8 cellular contexts compared by ENCODE assay signal in the genomic region with DNA sequence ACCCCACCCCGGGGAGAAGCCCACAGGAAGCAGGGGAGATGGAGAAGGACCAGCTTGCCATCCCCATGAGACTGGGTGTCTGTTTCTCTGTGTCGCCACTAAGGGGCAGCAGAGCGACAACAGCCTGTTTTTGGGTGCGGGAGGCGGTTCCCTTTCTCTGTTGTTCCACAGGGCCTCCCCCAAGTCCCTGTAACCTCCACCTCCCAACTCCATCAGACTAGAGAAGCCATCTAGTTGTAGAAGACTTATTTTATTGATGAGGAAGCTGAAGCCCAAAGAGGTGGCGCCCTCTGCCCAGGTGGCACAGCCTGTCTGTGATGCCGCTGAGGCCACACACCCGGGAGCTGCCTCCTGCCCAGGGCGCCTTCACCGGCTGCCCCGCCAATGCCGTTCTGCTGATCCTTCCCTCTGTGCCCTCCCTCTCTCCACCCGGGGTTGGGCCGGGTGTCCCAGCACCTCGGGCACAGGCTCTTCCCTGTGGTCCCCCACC. TPM values are rescaled to one million over a fixed set of nuclear protein-coding genes. Genes with fewer than 3 reads are reported as not detected.
A peak's percentile ranks its signal among the peaks of the same experiment; 100 is the strongest.
DNase-seq lines count a peak whose midpoint lies in the region; ATAC-seq and TF ChIP-seq lines count a peak whose summit lies in the region.

No MANE protein-coding gene starts in this region.

- no peaks in the 10 kb centered on the region for H3K27me3 Mint-ChIP-seq in activated T-helper 17 cell treated with anti-CD3 and anti-CD28 coated beads, Interleukin-2, amount 50 U/mL, for 72 hours

- no peaks in the 10 kb centered on the region for H3K9me3 Mint-ChIP-seq in activated T-helper 17 cell treated with anti-CD3 and anti-CD28 coated beads, Interleukin-2, amount 50 U/mL, for 72 hours

- no peaks in the 10 kb centered on the region for H3K36me3 ChIP-seq in ovary

- H3K4me1 Mint-ChIP-seq in activated T-helper 17 cell treated with anti-CD3 and anti-CD28 coated beads, Interleukin-2, amount 50 U/mL, for 72 hours: no peaks in the 10 kb centered on the region

- peak; percentile 94 for TF ChIP-seq CTCF in HL-60 (IDR thresholded peaks at IDR 0.05; ENCODE audit: insufficient read depth, low read length)
- peak; percentile 80 for TF ChIP-seq CTCF in fibroblast of the aortic adventitia (IDR thresholded peaks at IDR 0.05; ENCODE audit: insufficient read depth, low read length)
- TF ChIP-seq CTCF in ovary (IDR thresholded peaks at IDR 0.05): peak; percentile 39 to 62 (median 57)

- no peak overlapping the region for H3K27ac ChIP-seq in HL-60 (replicated peaks)
- H3K27ac ChIP-seq in ovary: no peak overlapping the region

- 32 to 45% (median 41%) methylated on average over 15 of the region's 15 CpGs for WGBS in ovary, 3 donors

- H3K4me1 ChIP-seq in ovary (ENCODE audit: insufficient read depth): peaks cover 12% of the 10 kb centered on the region

- H3K27me3 ChIP-seq in HL-60 (ENCODE audit: insufficient read depth, poor library complexity, severe bottlenecking): no peaks in the 10 kb centered on the region
- no peaks in the 10 kb centered on the region for H3K27me3 ChIP-seq in ovary

- no peak overlapping the region for H3K4me3 Mint-ChIP-seq in activated T-helper 17 cell treated with anti-CD3 and anti-CD28 coated beads, Interleukin-2, amount 50 U/mL, for 72 hours

- ATAC-seq in activated T-helper 17 cell treated with anti-CD3 and anti-CD28 coated beads, Interleukin-2, amount 50 U/mL, for 72 hours (replicated peaks): peak; percentile 81
- no peak for ATAC-seq in HG03469 (IDR thresholded peaks at IDR 0.05; ENCODE audit: unreplicated experiment)
- ATAC-seq in HG03442 (IDR thresholded peaks at IDR 0.05; ENCODE audit: unreplicated experiment): no peak

- no peaks in the 10 kb centered on the region for H3K9me3 ChIP-seq in ovary

- no peak overlapping the region for H3K27ac Mint-ChIP-seq in activated T-helper 17 cell treated with anti-CD3 and anti-CD28 coated beads, Interleukin-2, amount 50 U/mL, for 72 hours

- DNase-seq in DMS114 treated with DMSO at 0.1 percent for 48 hours (lab: John Stamatoyannopoulos, UW; ENCODE audit: unreplicated experiment) (peak; percentile 58), HL-60 (ENCODE audit: low read depth in 1 of 2, low spot score in 1 of 2) (peak in 1 of 2 experiments; percentile 76), RPMI7951 (ENCODE audit: low read depth) (peak; percentile 80), fibroblast of the aortic adventitia (ENCODE audit: low read depth) (peak; percentile 65), ovary (peak in 4 of 5 donors; percentile 49 to 75 (median 60))

- no peak for TF ChIP-seq EP300 in ovary (IDR thresholded peaks at IDR 0.05)

- H3K4me3 ChIP-seq in HL-60 (replicated peaks; ENCODE audit: insufficient read depth, low read length) (no peak overlapping the region), fibroblast of the aortic adventitia (ENCODE audit: low read depth, low read length) (no peak overlapping the region), ovary (no peak overlapping the region)

- TF ChIP-seq POLR2A in ovary (IDR thresholded peaks at IDR 0.05): no peak

- H3K36me3 Mint-ChIP-seq in activated T-helper 17 cell treated with anti-CD3 and anti-CD28 coated beads, Interleukin-2, amount 50 U/mL, for 72 hours (ENCODE audit: low read depth): no peaks in the 10 kb centered on the region

- intact Hi-C loops in ovary (cut with DNase I): loop anchor here in 1 of 4 donors (10.0 kb wide), 1 partner anchor 240 kb away; a partner anchor contains a TSS

RNA-seq across cellular contexts. Expression of a gene that starts 3.9 kb away (rescaled TPM):
- 8.1 and 8.5 TPM in 2 replicates for total RNA-seq in RPMI7951 (2014; rRNA removed; shearing (Covaris generic))
- 1 to 10 TPM in 1 of 2 donors, under 1 TPM in 1; 0.78 to 2.7 TPM for total RNA-seq in activated T-helper 17 cell treated with anti-CD3 and anti-CD28 coated beads, Interleukin-2, amount 50 U/mL, for 72 hours
- total RNA-seq in fibroblast of the aortic adventitia (ENCODE audit: low replicate concordance) (6.7 and 16.2 TPM in 2 replicates), ovary (10 to 100 TPM in 4 of 7 donors, 1 to 10 TPM in 3; 1.8 to 22.2 (median 12.7) TPM)
- polyA plus RNA-seq in ovary: 1 to 10 TPM; 2.9 to 4.3 TPM

RNA-seq across cellular contexts. Expression of a gene that starts 6.2 kb away (rescaled TPM):
- total RNA-seq in RPMI7951 (2014; rRNA removed; shearing (Covaris generic)): not detected in 2 replicates
- not detected for total RNA-seq in activated T-helper 17 cell treated with anti-CD3 and anti-CD28 coated beads, Interleukin-2, amount 50 U/mL, for 72 hours
- not detected in 2 replicates for total RNA-seq in fibroblast of the aortic adventitia (ENCODE audit: low replicate concordance)
- total RNA-seq in ovary: 1 to 10 TPM in 1 of 7 donors, not detected in 6; 4.5 TPM
- polyA plus RNA-seq in ovary: under 1 TPM in 1 of 2 donors, not detected in 1; 0.96 TPM

RNA-seq across cellular contexts. Expression of a gene that starts 13.3 kb away (rescaled TPM):
- total RNA-seq in RPMI7951 (2014; rRNA removed; shearing (Covaris generic)): 0.24 and 0.59 TPM in 2 replicates
- 1 to 10 TPM in 1 of 2 donors, under 1 TPM in 1; 0.11 to 1.6 TPM for total RNA-seq in activated T-helper 17 cell treated with anti-CD3 and anti-CD28 coated beads, Interleukin-2, amount 50 U/mL, for 72 hours
- 0.08 and 0.36 TPM in 2 replicates for total RNA-seq in fibroblast of the aortic adventitia (ENCODE audit: low replicate concordance)
- 10 to 100 TPM in 1 of 7 donors, 1 to 10 TPM in 3, under 1 TPM in 1, not detected in 2; 0.48 to 12.9 (median 1.5) TPM for total RNA-seq in ovary
- polyA plus RNA-seq in ovary: 1 to 10 TPM; 2.3 to 8.2 TPM

RNA-seq across cellular contexts. Expression of a gene that starts 21.2 kb away (rescaled TPM):
- total RNA-seq in RPMI7951 (2014; rRNA removed; shearing (Covaris generic)): 23.0 and 25.6 TPM in 2 replicates
- total RNA-seq in activated T-helper 17 cell treated with anti-CD3 and anti-CD28 coated beads, Interleukin-2, amount 50 U/mL, for 72 hours: 10 to 100 TPM; 10.8 to 11.0 TPM
- total RNA-seq in fibroblast of the aortic adventitia (ENCODE audit: low replicate concordance): 8.1 and 8.9 TPM in 2 replicates
- total RNA-seq in ovary: 10 to 100 TPM in 6 of 7 donors, 1 to 10 TPM in 1; 8.1 to 50.6 (median 30.6) TPM
- polyA plus RNA-seq in ovary: 10 to 100 TPM in 1 of 2 donors, 1 to 10 TPM in 1; 7.4 to 31.2 TPM

RNA-seq across cellular contexts. Expression of a gene that starts 36.9 kb away (rescaled TPM):
- 1.4 and 1.6 TPM in 2 replicates for total RNA-seq in RPMI7951 (2014; rRNA removed; shearing (Covaris generic))
- 100 to 1,000 TPM; 111 to 116 TPM for total RNA-seq in activated T-helper 17 cell treated with anti-CD3 and anti-CD28 coated beads, Interleukin-2, amount 50 U/mL, for 72 hours
- total RNA-seq in fibroblast of the aortic adventitia (ENCODE audit: low replicate concordance): 0.27 TPM in 1 of 2 replicates, not detected in the other
- total RNA-seq in ovary: 10 to 100 TPM in 1 of 7 donors, 1 to 10 TPM in 6; 1.9 to 13.9 (median 6.0) TPM
- polyA plus RNA-seq in ovary: 1 to 10 TPM; 3.2 to 8.6 TPM
